ENCODE assay signal across 20 cellular contexts in the genomic region with DNA sequence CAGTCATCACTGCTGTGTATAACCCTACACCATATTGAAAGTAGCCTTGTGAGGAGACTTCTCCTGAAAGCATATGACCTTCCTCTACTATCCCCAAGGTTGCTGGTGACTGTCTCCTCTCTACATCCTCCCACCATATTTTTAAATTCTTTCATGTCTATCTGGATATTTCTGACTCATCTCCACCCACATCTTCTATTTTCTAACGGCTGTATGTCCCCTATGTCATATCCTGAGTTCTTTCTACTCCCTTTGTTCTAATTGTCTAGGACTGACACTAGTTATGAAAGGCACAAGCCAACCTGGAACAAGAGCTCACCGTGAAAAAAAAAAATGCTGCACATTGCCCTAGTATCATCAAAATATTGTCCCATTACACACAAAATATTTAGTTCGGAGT.
DNase-seq lines count a peak whose midpoint lies in the region; ATAC-seq and TF ChIP-seq lines count a peak whose summit lies in the region.
"Had no signal": no experiment of that assay in that cellular context is flagged by ENCODE, and none has a peak within 500 bp of the region (broad histone marks: within the 10 kb centered on the region; RNA-seq: fewer than 3 reads in every experiment).

No MANE protein-coding gene starts in this region.

- TF ChIP-seq CTCF in osteoblast (IDR thresholded peaks at IDR 0.05; ENCODE audit: extremely low read depth, low read depth, low read length), result no peak

- no peak overlapping the region for H3K4me3 Mint-ChIP-seq in stimulated activated naive CD8-positive, alpha-beta T cell treated with anti-CD3 and anti-CD28 coated beads, Interleukin-15, amount 100 ng/mL, for 72 hours
- H3K4me3 Mint-ChIP-seq in activated naive CD8-positive, alpha-beta T cell treated with anti-CD3 and anti-CD28 coated beads, Interleukin-2, amount 50 U/mL, for 24 hours, result no peak overlapping the region
- H3K4me3 Mint-ChIP-seq: H9 had no signal

- no peak overlapping the region for H3K27ac ChIP-seq in osteoblast (ENCODE audit: low read depth, low read length)
- H3K27ac ChIP-seq: GM23248, RWPE1 had no signal

- no peaks in the 10 kb centered on the region for H3K36me3 Mint-ChIP-seq in activated naive CD8-positive, alpha-beta T cell treated with anti-CD3 and anti-CD28 coated beads, Interleukin-2, amount 50 U/mL, for 24 hours (ENCODE audit: low read depth)

- H4K20me1 ChIP-seq in osteoblast (ENCODE audit: insufficient read depth, low read length), result no peaks in the 10 kb centered on the region

- H3K9me3 Mint-ChIP-seq in stimulated activated naive CD8-positive, alpha-beta T cell treated with anti-CD3 and anti-CD28 coated beads, Interleukin-15, amount 100 ng/mL, for 72 hours, result peaks cover 14 to 23% of the 10 kb centered on the region in 2 donors
- peaks cover 15% of the 10 kb centered on the region for H3K9me3 Mint-ChIP-seq in activated naive CD8-positive, alpha-beta T cell treated with anti-CD3 and anti-CD28 coated beads, Interleukin-2, amount 50 U/mL, for 24 hours
- H3K9me3 Mint-ChIP-seq: H9 had no signal

- H3K79me2 ChIP-seq in osteoblast (ENCODE audit: insufficient read depth, low read length), result no peaks in the 10 kb centered on the region

- DNase-seq in stimulated activated naive CD8-positive, alpha-beta T cell treated with anti-CD3 and anti-CD28 coated beads, Interleukin-15, amount 100 ng/mL, for 72 hours, result no peak
- no peak for DNase-seq in stimulated activated naive CD8-positive, alpha-beta T cell treated with anti-CD3 and anti-CD28 coated beads, Interleukin-15, Interleukin-2, amounts not matched to agents 100 U/mL and 50 U/mL, for 24 hours
- DNase-seq in RKO (ENCODE audit: low spot score) (peak; percentile 3), osteoblast (ENCODE audit: insufficient read length, low spot score, missing footprints) (peak; percentile 25), NCI-H1417 treated with DMSO at 0.1 percent for 48 hours (lab: John Stamatoyannopoulos, UW) (no peak)
- DNase-seq in activated naive CD8-positive, alpha-beta T cell treated with anti-CD3 and anti-CD28 coated beads, Interleukin-2, amount 50 U/mL, for 24 hours, result no peak
- DNase-seq: DMS53, GDM1, GM23248, H9, KBM-7, MG63, NCI-H1694, NCI-H2029 treated with DMSO at 0.1 percent for 48 hours, NCI-H446 treated with DMSO at 0.1 percent for 48 hours, NCI-H526, NCI-H82, SHP77 had no signal

- H3K4me2 ChIP-seq in osteoblast (ENCODE audit: insufficient read depth, low read length), result no peak overlapping the region

- H3K36me3 ChIP-seq in osteoblast (ENCODE audit: insufficient read depth, low read length), result no peaks in the 10 kb centered on the region
- H3K36me3 ChIP-seq: MG63 had no signal

- no peaks in the 10 kb centered on the region for H3K9me3 ChIP-seq in osteoblast (ENCODE audit: low read depth, low read length)
- H3K9me3 ChIP-seq: MG63 had no signal

- H3K27me3 ChIP-seq in osteoblast (ENCODE audit: insufficient read depth, low read length), result no peaks in the 10 kb centered on the region
- H3K27me3 ChIP-seq: MG63 had no signal

- H3K27me3 Mint-ChIP-seq in stimulated activated naive CD8-positive, alpha-beta T cell treated with anti-CD3 and anti-CD28 coated beads, Interleukin-15, amount 100 ng/mL, for 72 hours, result no peaks in the 10 kb centered on the region
- H3K27me3 Mint-ChIP-seq in activated naive CD8-positive, alpha-beta T cell treated with anti-CD3 and anti-CD28 coated beads, Interleukin-2, amount 50 U/mL, for 24 hours, result no peaks in the 10 kb centered on the region

- no peaks in the 10 kb centered on the region for H3K4me1 ChIP-seq in osteoblast (ENCODE audit: insufficient read depth, low read length)

- ATAC-seq in stimulated activated naive CD8-positive, alpha-beta T cell treated with anti-CD3 and anti-CD28 coated beads, Interleukin-15, amount 100 ng/mL, for 72 hours, result peak; percentile 18
- ATAC-seq in stimulated activated naive CD8-positive, alpha-beta T cell treated with anti-CD3 and anti-CD28 coated beads, Interleukin-15, Interleukin-2, amounts not matched to agents 100 U/mL and 50 U/mL, for 24 hours, result no peak
- no peak for ATAC-seq in activated naive CD8-positive, alpha-beta T cell treated with anti-CD3 and anti-CD28 coated beads, Interleukin-2, amount 50 U/mL, for 24 hours
- ATAC-seq in GM21390 (IDR thresholded peaks at IDR 0.05; ENCODE audit: unreplicated experiment), result no peak

- no peaks in the 10 kb centered on the region for H3K4me1 Mint-ChIP-seq in stimulated activated naive CD8-positive, alpha-beta T cell treated with anti-CD3 and anti-CD28 coated beads, Interleukin-15, amount 100 ng/mL, for 72 hours
- no peaks in the 10 kb centered on the region for H3K4me1 Mint-ChIP-seq in activated naive CD8-positive, alpha-beta T cell treated with anti-CD3 and anti-CD28 coated beads, Interleukin-2, amount 50 U/mL, for 24 hours
- H3K4me1 Mint-ChIP-seq: H9 had no signal

- no peak overlapping the region for H2AFZ ChIP-seq in osteoblast (ENCODE audit: low read length)
- H2AFZ ChIP-seq: GM23248 had no signal

- H3K4me3 ChIP-seq in osteoblast (ENCODE audit: insufficient read depth, low read length), result no peak overlapping the region
- H3K4me3 ChIP-seq: GM23248, MG63 had no signal

- H3K27ac Mint-ChIP-seq in stimulated activated naive CD8-positive, alpha-beta T cell treated with anti-CD3 and anti-CD28 coated beads, Interleukin-15, amount 100 ng/mL, for 72 hours, result no peak overlapping the region
- no peak overlapping the region for H3K27ac Mint-ChIP-seq in activated naive CD8-positive, alpha-beta T cell treated with anti-CD3 and anti-CD28 coated beads, Interleukin-2, amount 50 U/mL, for 24 hours
- H3K27ac Mint-ChIP-seq: H9 had no signal

Comparison
In these comparisons a context has a peak if more than half of its experiments do, and no peak if none do; other contexts are left out.
1. DNase-seq: peak in RKO (single experiment) and osteoblast (single experiment); none in stimulated activated naive CD8-positive, alpha-beta T cell treated with anti-CD3 and anti-CD28 coated beads, Interleukin-15, amount 100 ng/mL, for 72 hours (0 of 2), stimulated activated naive CD8-positive, alpha-beta T cell treated with anti-CD3 and anti-CD28 coated beads, Interleukin-15, Interleukin-2, amounts not matched to agents 100 U/mL and 50 U/mL, for 24 hours (single experiment), activated naive CD8-positive, alpha-beta T cell treated with anti-CD3 and anti-CD28 coated beads, Interleukin-2, amount 50 U/mL, for 24 hours (single experiment) and NCI-H1417 treated with DMSO at 0.1 percent for 48 hours (single experiment).